Comparison of ENCODE assay signal across 2 cellular contexts in genomic region chr17:73968680-73969079, GRCh38.
TF ChIP-seq lines count a peak whose summit lies in the region.

No MANE protein-coding gene starts in this region.

TF ChIP-seq in H1, 55 proteins besides CTCF, POLR2A, EP300 and RAD21:
- TF ChIP-seq ATF2 (IDR thresholded peaks at IDR 0.05; ENCODE audit: low read length) (no peak), SAP30 (IDR thresholded peaks at IDR 0.05; ENCODE audit: insufficient read depth, insufficient replicate concordance, low read length) (no peak), CTBP2 (IDR thresholded peaks at IDR 0.05; ENCODE audit: borderline replicate concordance, insufficient read depth, insufficient read length, low read length) (no peak), SUZ12 (IDR thresholded peaks at IDR 0.05; ENCODE audit: low read length) (no peak), POLR2AphosphoS5 (IDR thresholded peaks at IDR 0.05; ENCODE audit: low read depth, low read length) (no peak), RBBP5 (IDR thresholded peaks at IDR 0.05; ENCODE audit: borderline replicate concordance, low read depth, low read length) (no peak), HDAC6 (IDR thresholded peaks at IDR 0.05; ENCODE audit: low read depth, low read length) (no peak), SP1 (IDR thresholded peaks at IDR 0.05; ENCODE audit: low read depth, low read length) (no peak), BCL11A (IDR thresholded peaks at IDR 0.05; ENCODE audit: low read depth in 2 of 2, low read length in 2 of 2) (no peak), SIRT6 (IDR thresholded peaks at IDR 0.05; ENCODE audit: low read length) (no peak), SIN3A (conservative IDR thresholded peaks at IDR 0.05 in 1 of 2, IDR thresholded peaks at IDR 0.05 in 1 of 2; ENCODE audit: low read depth in 1 of 2, low read length in 2 of 2) (no peak), NRF1 (IDR thresholded peaks at IDR 0.05; ENCODE audit: low read depth, low read length) (no peak), ATF3 (IDR thresholded peaks at IDR 0.05; ENCODE audit: insufficient read depth, low read depth, low read length) (no peak), TAF1 (IDR thresholded peaks at IDR 0.05; ENCODE audit: low read depth, low read length) (no peak), SP2 (IDR thresholded peaks at IDR 0.05; ENCODE audit: low read length) (no peak), NANOG (IDR thresholded peaks at IDR 0.05; ENCODE audit: insufficient read depth, low read depth, low read length, poor library complexity, severe bottlenecking) (no peak), MAFK (IDR thresholded peaks at IDR 0.05; ENCODE audit: low read depth, low read length) (no peak)

TF ChIP-seq in SK-N-SH treated with all-trans-retinoic acid at 6 μM for 48 hours, 23 proteins besides CTCF, POLR2A, EP300 and RAD21:
- no peak for TF ChIP-seq GLIS3 (CRISPR knock-in tag; IDR thresholded peaks at IDR 0.05)
- TF ChIP-seq ZC3H10 (CRISPR knock-in tag; IDR thresholded peaks at IDR 0.05) = no peak
- TF ChIP-seq POU6F1 (CRISPR knock-in tag; IDR thresholded peaks at IDR 0.05; ENCODE audit: borderline replicate concordance, low read depth) = no peak
- no peak for TF ChIP-seq CSRNP3 (CRISPR knock-in tag; IDR thresholded peaks at IDR 0.05)
- TF ChIP-seq PPARA (CRISPR knock-in tag; IDR thresholded peaks at IDR 0.05; ENCODE audit: borderline replicate concordance) = no peak
- no peak for TF ChIP-seq OSR1 (CRISPR knock-in tag; IDR thresholded peaks at IDR 0.05)
- TF ChIP-seq, protein P1, sequence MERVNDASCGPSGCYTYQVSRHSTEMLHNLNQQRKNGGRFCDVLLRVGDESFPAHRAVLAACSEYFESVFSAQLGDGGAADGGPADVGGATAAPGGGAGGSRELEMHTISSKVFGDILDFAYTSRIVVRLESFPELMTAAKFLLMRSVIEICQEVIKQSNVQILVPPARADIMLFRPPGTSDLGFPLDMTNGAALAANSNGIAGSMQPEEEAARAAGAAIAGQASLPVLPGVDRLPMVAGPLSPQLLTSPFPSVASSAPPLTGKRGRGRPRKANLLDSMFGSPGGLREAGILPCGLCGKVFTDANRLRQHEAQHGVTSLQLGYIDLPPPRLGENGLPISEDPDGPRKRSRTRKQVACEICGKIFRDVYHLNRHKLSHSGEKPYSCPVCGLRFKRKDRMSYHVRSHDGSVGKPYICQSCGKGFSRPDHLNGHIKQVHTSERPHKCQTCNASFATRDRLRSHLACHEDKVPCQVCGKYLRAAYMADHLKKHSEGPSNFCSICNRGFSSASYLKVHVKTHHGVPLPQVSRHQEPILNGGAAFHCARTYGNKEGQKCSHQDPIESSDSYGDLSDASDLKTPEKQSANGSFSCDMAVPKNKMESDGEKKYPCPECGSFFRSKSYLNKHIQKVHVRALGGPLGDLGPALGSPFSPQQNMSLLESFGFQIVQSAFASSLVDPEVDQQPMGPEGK (CRISPR knock-in tag; IDR thresholded peaks at IDR 0.05; ENCODE audit: borderline replicate concordance) = no peak
- no peak for TF ChIP-seq ZNF8 (CRISPR knock-in tag; IDR thresholded peaks at IDR 0.05)
- no peak for TF ChIP-seq ESRRG (CRISPR knock-in tag; IDR thresholded peaks at IDR 0.05)
- TF ChIP-seq, protein P2, sequence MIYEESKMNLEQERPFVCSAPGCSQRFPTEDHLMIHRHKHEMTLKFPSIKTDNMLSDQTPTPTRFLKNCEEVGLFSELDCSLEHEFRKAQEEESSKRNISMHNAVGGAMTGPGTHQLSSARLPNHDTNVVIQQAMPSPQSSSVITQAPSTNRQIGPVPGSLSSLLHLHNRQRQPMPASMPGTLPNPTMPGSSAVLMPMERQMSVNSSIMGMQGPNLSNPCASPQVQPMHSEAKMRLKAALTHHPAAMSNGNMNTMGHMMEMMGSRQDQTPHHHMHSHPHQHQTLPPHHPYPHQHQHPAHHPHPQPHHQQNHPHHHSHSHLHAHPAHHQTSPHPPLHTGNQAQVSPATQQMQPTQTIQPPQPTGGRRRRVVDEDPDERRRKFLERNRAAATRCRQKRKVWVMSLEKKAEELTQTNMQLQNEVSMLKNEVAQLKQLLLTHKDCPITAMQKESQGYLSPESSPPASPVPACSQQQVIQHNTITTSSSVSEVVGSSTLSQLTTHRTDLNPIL (CRISPR knock-in tag; IDR thresholded peaks at IDR 0.05; ENCODE audit: low read depth) = no peak
- TF ChIP-seq ARNTL (CRISPR knock-in tag; IDR thresholded peaks at IDR 0.05; ENCODE audit: borderline replicate concordance, low read depth) = no peak
- TF ChIP-seq BACH2 (CRISPR knock-in tag; IDR thresholded peaks at IDR 0.05; ENCODE audit: borderline replicate concordance) = no peak
- no peak for TF ChIP-seq TCF4 (CRISPR knock-in tag; IDR thresholded peaks at IDR 0.05; ENCODE audit: borderline replicate concordance)
- TF ChIP-seq, protein P3, sequence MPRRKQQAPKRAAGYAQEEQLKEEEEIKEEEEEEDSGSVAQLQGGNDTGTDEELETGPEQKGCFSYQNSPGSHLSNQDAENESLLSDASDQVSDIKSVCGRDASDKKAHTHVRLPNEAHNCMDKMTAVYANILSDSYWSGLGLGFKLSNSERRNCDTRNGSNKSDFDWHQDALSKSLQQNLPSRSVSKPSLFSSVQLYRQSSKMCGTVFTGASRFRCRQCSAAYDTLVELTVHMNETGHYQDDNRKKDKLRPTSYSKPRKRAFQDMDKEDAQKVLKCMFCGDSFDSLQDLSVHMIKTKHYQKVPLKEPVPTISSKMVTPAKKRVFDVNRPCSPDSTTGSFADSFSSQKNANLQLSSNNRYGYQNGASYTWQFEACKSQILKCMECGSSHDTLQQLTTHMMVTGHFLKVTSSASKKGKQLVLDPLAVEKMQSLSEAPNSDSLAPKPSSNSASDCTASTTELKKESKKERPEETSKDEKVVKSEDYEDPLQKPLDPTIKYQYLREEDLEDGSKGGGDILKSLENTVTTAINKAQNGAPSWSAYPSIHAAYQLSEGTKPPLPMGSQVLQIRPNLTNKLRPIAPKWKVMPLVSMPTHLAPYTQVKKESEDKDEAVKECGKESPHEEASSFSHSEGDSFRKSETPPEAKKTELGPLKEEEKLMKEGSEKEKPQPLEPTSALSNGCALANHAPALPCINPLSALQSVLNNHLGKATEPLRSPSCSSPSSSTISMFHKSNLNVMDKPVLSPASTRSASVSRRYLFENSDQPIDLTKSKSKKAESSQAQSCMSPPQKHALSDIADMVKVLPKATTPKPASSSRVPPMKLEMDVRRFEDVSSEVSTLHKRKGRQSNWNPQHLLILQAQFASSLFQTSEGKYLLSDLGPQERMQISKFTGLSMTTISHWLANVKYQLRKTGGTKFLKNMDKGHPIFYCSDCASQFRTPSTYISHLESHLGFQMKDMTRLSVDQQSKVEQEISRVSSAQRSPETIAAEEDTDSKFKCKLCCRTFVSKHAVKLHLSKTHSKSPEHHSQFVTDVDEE (CRISPR knock-in tag; IDR thresholded peaks at IDR 0.05) = no peak
- no peak for TF ChIP-seq ISL1 (CRISPR knock-in tag; IDR thresholded peaks at IDR 0.05)
- no peak for TF ChIP-seq RARB (CRISPR knock-in tag; IDR thresholded peaks at IDR 0.05)
- TF ChIP-seq ZNF70 (CRISPR knock-in tag; IDR thresholded peaks at IDR 0.05) = no peak
- no peak for TF ChIP-seq CSDC2 (CRISPR knock-in tag; IDR thresholded peaks at IDR 0.05)
- TF ChIP-seq TOX (CRISPR knock-in tag; IDR thresholded peaks at IDR 0.05; ENCODE audit: borderline replicate concordance) = no peak
- TF ChIP-seq ZFP30 (CRISPR knock-in tag; IDR thresholded peaks at IDR 0.05) = no peak
